Comparison of ENCODE assay signal across 8 cellular contexts in genomic region chr4:56301181-56302076, GRCh38.
DNase-seq lines count a peak whose midpoint lies in the region; ATAC-seq and TF ChIP-seq lines count a peak whose summit lies in the region.

No MANE protein-coding gene starts in this region.

- intact Hi-C loops in naive thymus-derived CD4-positive, alpha-beta T cell (cut with micrococcal nuclease), result loop anchor here (1.0 to 10.0 kb wide), 22 partner anchors 89 to 1979 kb away; partner anchors contain the start of genes CEP135 (in 2 of the 2), SRD5A3 (in 2 of the 2), CLOCK (in 1 of the 2) and EXOC1 (in 1 of the 2)

- no peaks in the 10 kb centered on the region for H3K4me1 ChIP-seq in naive thymus-derived CD4-positive, alpha-beta T cell (ENCODE audit: control insufficient read depth in 2 of 2, insufficient read depth in 2 of 2, low read length in 2 of 2)

- H3K27me3 Mint-ChIP-seq in naive thymus-derived CD4-positive, alpha-beta T cell, result peaks cover 0 to 7% (median 0%) of the 10 kb centered on the region in 5 donors
- no peaks in the 10 kb centered on the region for H3K27me3 Mint-ChIP-seq in stimulated activated naive B cell treated with anti-CD40 and anti-IgM and Interleukin-4, amounts not matched to agents 10 μg/mL and 1 μg/mL and 100 μg/mL, for 72 hours

- DNase-seq in DMS153 (lab: John Stamatoyannopoulos, UW) (peak; percentile 42), HT1080 (ENCODE audit: low read depth) (peak; percentile 77), NOMO-1 treated with dmso at 0.1 percent for 144 hours (lab: John Stamatoyannopoulos, UW; ENCODE audit: unreplicated experiment) (peak; percentile 34), epithelial cell of esophagus (ENCODE audit: low read depth) (peak; percentile 83)
- DNase-seq in activated CD8-positive, alpha-beta memory T cell treated with anti-CD3 and anti-CD28 coated beads, Interleukin-2, amount 50 U/mL, for 24 hours (ENCODE audit: extremely low read depth), result peak; percentile 10
- peak; percentile 27 to 71 (median 67) for DNase-seq in naive thymus-derived CD4-positive, alpha-beta T cell
- DNase-seq in stimulated activated naive B cell treated with anti-CD40 and anti-IgM and Interleukin-4, amounts not matched to agents 10 μg/mL and 1 μg/mL and 100 μg/mL, for 72 hours, result peak; percentile 46

- peak overlapping the region; percentile 46 to 79 (median 64) for H3K4me3 Mint-ChIP-seq in naive thymus-derived CD4-positive, alpha-beta T cell
- H3K4me3 Mint-ChIP-seq in stimulated activated naive B cell treated with anti-CD40 and anti-IgM and Interleukin-4, amounts not matched to agents 10 μg/mL and 1 μg/mL and 100 μg/mL, for 72 hours, result no peak overlapping the region

- peak; percentile 92 for ATAC-seq in GM21423 (IDR thresholded peaks at IDR 0.05; ENCODE audit: unreplicated experiment)
- ATAC-seq in naive thymus-derived CD4-positive, alpha-beta T cell, result peak; percentile 92
- ATAC-seq in stimulated activated naive B cell treated with anti-CD40 and anti-IgM and Interleukin-4, amounts not matched to agents 10 μg/mL and 1 μg/mL and 100 μg/mL, for 72 hours (replicated peaks), result peak; percentile 90 to 98

- H3K36me3 Mint-ChIP-seq in naive thymus-derived CD4-positive, alpha-beta T cell, result no peaks in the 10 kb centered on the region
- H3K36me3 Mint-ChIP-seq in stimulated activated naive B cell treated with anti-CD40 and anti-IgM and Interleukin-4, amounts not matched to agents 10 μg/mL and 1 μg/mL and 100 μg/mL, for 72 hours, result no peaks in the 10 kb centered on the region

- no peak overlapping the region for H3K27ac ChIP-seq in naive thymus-derived CD4-positive, alpha-beta T cell (ENCODE audit: low read depth, low read length)

- peak; percentile 82 for TF ChIP-seq CTCF in epithelial cell of esophagus (IDR thresholded peaks at IDR 0.05; ENCODE audit: insufficient read depth, low read depth, low read length, missing control alignments)

- peak overlapping the region in 3 of 9 donors; percentile 4 to 41 (median 32) for H3K27ac Mint-ChIP-seq in naive thymus-derived CD4-positive, alpha-beta T cell
- H3K27ac Mint-ChIP-seq in stimulated activated naive B cell treated with anti-CD40 and anti-IgM and Interleukin-4, amounts not matched to agents 10 μg/mL and 1 μg/mL and 100 μg/mL, for 72 hours, result peak overlapping the region; percentile 0

- no peaks in the 10 kb centered on the region for H3K36me3 ChIP-seq in naive thymus-derived CD4-positive, alpha-beta T cell (ENCODE audit: control insufficient read depth in 2 of 3, insufficient read depth in 3 of 3, low read length in 3 of 3)

- H3K9me3 Mint-ChIP-seq in naive thymus-derived CD4-positive, alpha-beta T cell, result no peaks in the 10 kb centered on the region
- no peaks in the 10 kb centered on the region for H3K9me3 Mint-ChIP-seq in stimulated activated naive B cell treated with anti-CD40 and anti-IgM and Interleukin-4, amounts not matched to agents 10 μg/mL and 1 μg/mL and 100 μg/mL, for 72 hours

- no peaks in the 10 kb centered on the region for H3K27me3 ChIP-seq in naive thymus-derived CD4-positive, alpha-beta T cell (ENCODE audit: control insufficient read depth in 2 of 2, insufficient read depth in 2 of 2, low read length in 2 of 2)

- no peaks in the 10 kb centered on the region for H3K9me3 ChIP-seq in naive thymus-derived CD4-positive, alpha-beta T cell (ENCODE audit: control insufficient read depth in 2 of 3, low read length in 3 of 3)

- POLR2A ChIA-PET in naive thymus-derived CD4-positive, alpha-beta T cell (lab: Charles Lee), result interaction anchor here (0.7 kb wide), 1 partner anchor 9 kb away, joined by 6 read pairs; no protein-coding TSS in a partner anchor

- CTCF ChIA-PET in naive thymus-derived CD4-positive, alpha-beta T cell (lab: Charles Lee), result interaction anchor here (0.6 to 1.2 kb wide), 5 partner anchors 18 to 1994 kb away, joined by 3 to 4 read pairs (median 3); no protein-coding TSS in a partner anchor

- H3K4me1 Mint-ChIP-seq in naive thymus-derived CD4-positive, alpha-beta T cell, result peaks cover 4 to 21% (median 16%) of the 10 kb centered on the region in 7 donors
- H3K4me1 Mint-ChIP-seq in stimulated activated naive B cell treated with anti-CD40 and anti-IgM and Interleukin-4, amounts not matched to agents 10 μg/mL and 1 μg/mL and 100 μg/mL, for 72 hours, result peaks cover 2 to 6% of the 10 kb centered on the region in 2 donors

- no peak overlapping the region for H3K4me3 ChIP-seq in epithelial cell of esophagus (ENCODE audit: low read length)
- peak overlapping the region; percentile 13 for H3K4me3 ChIP-seq in naive thymus-derived CD4-positive, alpha-beta T cell (ENCODE audit: low read length)

Comparison
In these comparisons a context has a peak if more than half of its experiments do, and no peak if none do; other contexts are left out.
1. DNase-seq: peak in every context shown above with its lines; median percentile 83 in epithelial cell of esophagus; 77 in HT1080; 67 in naive thymus-derived CD4-positive, alpha-beta T cell; 46 in stimulated activated naive B cell treated with anti-CD40 and anti-IgM and Interleukin-4, amounts not matched to agents 10 μg/mL and 1 μg/mL and 100 μg/mL, for 72 hours; 42 in DMS153; 34 in NOMO-1 treated with dmso at 0.1 percent for 144 hours; 10 in activated CD8-positive, alpha-beta memory T cell treated with anti-CD3 and anti-CD28 coated beads, Interleukin-2, amount 50 U/mL, for 24 hours.
2. H3K4me3 Mint-ChIP-seq: peak in naive thymus-derived CD4-positive, alpha-beta T cell (10 of 10); none in stimulated activated naive B cell treated with anti-CD40 and anti-IgM and Interleukin-4, amounts not matched to agents 10 μg/mL and 1 μg/mL and 100 μg/mL, for 72 hours (0 of 2).
3. Peak in every context shown above with its lines, with median percentiles within 50 percentile points of each other: ATAC-seq.